Comparison of ENCODE assay signal across 18 cellular contexts in the genomic region with DNA sequence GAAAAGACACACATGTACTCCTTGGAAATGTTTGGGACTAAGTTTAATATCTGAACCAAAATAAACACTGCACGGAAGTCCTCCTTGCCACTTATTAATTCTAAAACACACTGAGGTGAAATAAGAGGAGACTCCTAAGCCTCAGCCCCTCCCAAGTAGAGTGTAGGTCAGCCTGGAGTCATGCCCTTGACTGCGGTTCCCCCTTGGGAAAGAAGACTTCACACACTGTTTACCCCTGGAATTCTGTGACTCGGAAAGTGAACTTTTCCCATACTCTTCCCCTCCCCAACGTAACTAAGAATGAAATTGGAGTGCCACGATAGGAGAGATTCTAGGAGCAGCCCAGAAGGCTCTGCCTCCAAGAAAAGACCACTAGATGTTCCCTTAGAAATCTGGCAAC. TPM values are rescaled to one million over a fixed set of nuclear protein-coding genes. Genes with fewer than 3 reads are reported as not detected.
DNase-seq lines count a peak whose midpoint lies in the region; ATAC-seq and TF ChIP-seq lines count a peak whose summit lies in the region.
"Had no signal": no experiment of that assay in that cellular context is flagged by ENCODE, and none has a peak within 500 bp of the region (broad histone marks: within the 10 kb centered on the region; RNA-seq: fewer than 3 reads in every experiment).

No MANE protein-coding gene starts in this region.

- H3K27ac ChIP-seq in osteoblast (ENCODE audit: low read depth, low read length) = no peak overlapping the region
- H3K27ac ChIP-seq: HL-60 had no signal

- no peaks in the 10 kb centered on the region for H3K9me3 Mint-ChIP-seq in activated CD8-positive, alpha-beta T cell treated with anti-CD3 and anti-CD28 coated beads for 36 hours
- H3K9me3 Mint-ChIP-seq: CD8-positive, alpha-beta memory T cell; GM23338; HFFc6 had no signal

- no peak for ATAC-seq in HG02610 (IDR thresholded peaks at IDR 0.05; ENCODE audit: unreplicated experiment)
- no peak for ATAC-seq in activated CD8-positive, alpha-beta T cell treated with anti-CD3 and anti-CD28 coated beads for 36 hours
- ATAC-seq: GM23338, K562 had no signal

- no peaks in the 10 kb centered on the region for H3K9me3 ChIP-seq in osteoblast (ENCODE audit: low read depth, low read length)
- H3K9me3 ChIP-seq: BE2C had no signal

- DNase-seq in hepatic stellate cell (ENCODE audit: low spot score) = peak; percentile 1
- peak; percentile 57 for DNase-seq in myocyte (ENCODE audit: low read depth)
- DNase-seq in osteoblast (ENCODE audit: insufficient read length, low spot score, missing footprints) = no peak
- no peak for DNase-seq in activated CD8-positive, alpha-beta T cell treated with anti-CD3 and anti-CD28 coated beads for 36 hours
- no peak for DNase-seq in T-helper 2 cell
- DNase-seq in activated CD4-positive, alpha-beta T cell treated with anti-CD3 and anti-CD28 coated beads for 4 hours = no peak
- DNase-seq: ACHN; BE2C; C1 segment of cervical spinal cord; CD4-positive, CD25-positive, alpha-beta regulatory T cell; CD8-positive, alpha-beta memory T cell; COR-L47; HCEC 1CT; HFFc6 had no signal

- H3K27me3 Mint-ChIP-seq in activated CD8-positive, alpha-beta T cell treated with anti-CD3 and anti-CD28 coated beads for 36 hours = no peaks in the 10 kb centered on the region
- H3K27me3 Mint-ChIP-seq: CD4-positive, CD25-positive, alpha-beta regulatory T cell had no signal

- H3K4me1 Mint-ChIP-seq in activated CD8-positive, alpha-beta T cell treated with anti-CD3 and anti-CD28 coated beads for 36 hours (ENCODE audit: low read depth) = no peaks in the 10 kb centered on the region
- H3K4me1 Mint-ChIP-seq: CD4-positive, CD25-positive, alpha-beta regulatory T cell; CD8-positive, alpha-beta memory T cell had no signal

- TF ChIP-seq CTCF in osteoblast (IDR thresholded peaks at IDR 0.05; ENCODE audit: extremely low read depth, low read depth, low read length) = no peak
- TF ChIP-seq CTCF in activated CD8-positive, alpha-beta T cell treated with anti-CD3 and anti-CD28 coated beads for 36 hours (IDR thresholded peaks at IDR 0.05) = no peak

- peak overlapping the region; percentile 65 for H2AFZ ChIP-seq in osteoblast (ENCODE audit: low read length)
- H2AFZ ChIP-seq: GM23338 had no signal

- H3K27me3 ChIP-seq in osteoblast (ENCODE audit: insufficient read depth, low read length) = no peaks in the 10 kb centered on the region
- H3K27me3 ChIP-seq: BE2C had no signal

- H3K36me3 ChIP-seq in osteoblast (ENCODE audit: insufficient read depth, low read length) = no peaks in the 10 kb centered on the region
- H3K36me3 ChIP-seq: BE2C had no signal

- H3K4me1 ChIP-seq in osteoblast (ENCODE audit: insufficient read depth, low read length) = no peaks in the 10 kb centered on the region

- no peaks in the 10 kb centered on the region for H4K20me1 ChIP-seq in osteoblast (ENCODE audit: insufficient read depth, low read length)

- H3K4me3 ChIP-seq in osteoblast (ENCODE audit: insufficient read depth, low read length) = no peak overlapping the region
- H3K4me3 ChIP-seq: GM23338, K562 had no signal

- H3K4me2 ChIP-seq in osteoblast (ENCODE audit: insufficient read depth, low read length) = no peak overlapping the region
- H3K4me2 ChIP-seq: GM23338 had no signal

- H3K36me3 Mint-ChIP-seq in activated CD8-positive, alpha-beta T cell treated with anti-CD3 and anti-CD28 coated beads for 36 hours (ENCODE audit: low read depth) = no peaks in the 10 kb centered on the region
- H3K36me3 Mint-ChIP-seq: CD4-positive, CD25-positive, alpha-beta regulatory T cell; CD8-positive, alpha-beta memory T cell had no signal

- H3K27ac Mint-ChIP-seq in activated CD8-positive, alpha-beta T cell treated with anti-CD3 and anti-CD28 coated beads for 36 hours = no peak overlapping the region
- H3K27ac Mint-ChIP-seq: GM23338, HFFc6 had no signal

- POLR2A ChIA-PET in activated CD8-positive, alpha-beta T cell treated with anti-CD3 and anti-CD28 coated beads for 36 hours (lab: Charles Lee) = no interaction called here

- intact Hi-C loops in activated CD8-positive, alpha-beta T cell treated with anti-CD3 and anti-CD28 coated beads for 36 hours (cut with micrococcal nuclease) = no loop called here

- H3K79me2 ChIP-seq in osteoblast (ENCODE audit: insufficient read depth, low read length) = no peaks in the 10 kb centered on the region

- no peak overlapping the region for H3K4me3 Mint-ChIP-seq in activated CD8-positive, alpha-beta T cell treated with anti-CD3 and anti-CD28 coated beads for 36 hours
- H3K4me3 Mint-ChIP-seq: CD4-positive, CD25-positive, alpha-beta regulatory T cell; CD8-positive, alpha-beta memory T cell; GM23338; HFFc6 had no signal

- CTCF ChIA-PET in activated CD8-positive, alpha-beta T cell treated with anti-CD3 and anti-CD28 coated beads for 36 hours (lab: Charles Lee) = no interaction called here

RNA-seq across cellular contexts. Expression of a gene that starts 8.6 kb away (rescaled TPM):
- total RNA-seq in myocyte (15.2 and 17.2 TPM in 2 replicates), osteoblast (7.6 and 8.3 TPM in 2 replicates)
- 25.8 TPM for polyA plus RNA-seq in myocyte (2012)
- 10 to 100 TPM; 27.4 to 27.9 TPM for total RNA-seq in activated CD8-positive, alpha-beta T cell treated with anti-CD3 and anti-CD28 coated beads for 36 hours

RNA-seq across cellular contexts. Expression of a gene that starts 36.3 kb away (rescaled TPM):
- 5.1 and 5.3 TPM in 2 replicates for total RNA-seq in myocyte
- polyA plus RNA-seq in myocyte (2012) = 4.1 TPM
- total RNA-seq in osteoblast = 6.8 and 7.6 TPM in 2 replicates
- 1 to 10 TPM; 5.8 to 7.3 TPM for total RNA-seq in activated CD8-positive, alpha-beta T cell treated with anti-CD3 and anti-CD28 coated beads for 36 hours

RNA-seq across cellular contexts. Expression of a gene that starts 57.1 kb away (rescaled TPM):
- total RNA-seq in myocyte (166 and 178 TPM in 2 replicates), osteoblast (160 and 169 TPM in 2 replicates)
- polyA plus RNA-seq in myocyte (2012) = 179 TPM
- total RNA-seq in activated CD8-positive, alpha-beta T cell treated with anti-CD3 and anti-CD28 coated beads for 36 hours = 10 to 100 TPM; 91.7 to 98.3 TPM

Comparison
In these comparisons a context has a peak if more than half of its experiments do, and no peak if none do; other contexts are left out.
1. DNase-seq: peak in hepatic stellate cell (single experiment) and myocyte (single experiment); none in osteoblast (single experiment), activated CD8-positive, alpha-beta T cell treated with anti-CD3 and anti-CD28 coated beads for 36 hours (single experiment), T-helper 2 cell (0 of 5) and activated CD4-positive, alpha-beta T cell treated with anti-CD3 and anti-CD28 coated beads for 4 hours (0 of 2).